In genomic region chr3:38046821-38047220, GRCh38 we compare ENCODE assay signal across 33 cellular contexts.
"Had no signal": no experiment of that assay in that cellular context is flagged by ENCODE, and none has a peak within 500 bp of the region (broad histone marks: within the 10 kb centered on the region; RNA-seq: fewer than 3 reads in every experiment).

No MANE protein-coding gene starts in this region.

- H3K9me3 ChIP-seq: adrenal gland, body of pancreas, breast epithelium had no signal

- FAIRE-seq: astrocyte, TTC549 had no signal

- DNase-seq: activated B cell treated with CpG ODN at 0.5 μM for 24 hours; activated CD4-positive, alpha-beta memory T cell treated with anti-CD3 and anti-CD28 coated beads for 36 hours; activated CD4-positive, alpha-beta T cell treated with anti-CD3 and anti-CD28 coated beads for 4 hours; activated CD4-positive, alpha-beta T cell treated with anti-CD3 and anti-CD28 coated beads, Interleukin-2, amount 10 ng/mL, durations not matched to agents 24 days and 14 days; activated CD4-positive, alpha-beta T cell treated with anti-CD3 and anti-CD28 coated beads, Interleukin-2, amount 50 U/mL, for 1 hour; activated CD4-positive, alpha-beta T cell treated with anti-CD3 and anti-CD28 coated beads, Interleukin-2, amount 50 U/mL, for 4 hours; activated CD4-positive, CD25-positive, alpha-beta regulatory T cell treated with anti-CD3 and anti-CD28 coated beads, Interleukin-2, amount 50 U/mL, for 72 hours; activated CD8-positive, alpha-beta memory T cell treated with anti-CD3 and anti-CD28 coated beads, Interleukin-2, amount 50 U/mL, for 4 hours; activated CD8-positive, alpha-beta T cell treated with anti-CD3 and anti-CD28 coated beads for 36 hours; activated effector memory CD4-positive, alpha-beta T cell treated with anti-CD3 and anti-CD28 coated beads, Interleukin-2, amount 50 U/mL, for 16 hours; activated gamma-delta T cell treated with Interleukin-2 at 50 U/mL for 16 hours; activated naive CD4-positive, alpha-beta T cell; activated naive CD4-positive, alpha-beta T cell treated with anti-CD3 and anti-CD28 coated beads for 36 hours; activated naive CD4-positive, alpha-beta T cell treated with anti-CD3 and anti-CD28 coated beads, Interleukin-2, amount 50 U/mL, for 16 hours; activated naive CD8-positive, alpha-beta T cell treated with anti-CD3 and anti-CD28 coated beads for 36 hours; activated T-cell treated with anti-CD3 and anti-CD28 coated beads for 4 hours; activated T-cell treated with anti-CD3 and anti-CD28 coated beads, Interleukin-2, amount 50 U/mL, for 1 hour; activated T-cell treated with anti-CD3 and anti-CD28 coated beads, Interleukin-2, amount 50 U/mL, for 4 hours; activated T-cell treated with anti-CD3 and anti-CD28 coated beads, Interleukin-2, amount 50 U/mL, for 72 hours; adrenal gland; amniotic stem cell; aorta; body of pancreas; brain microvascular endothelial cell; central memory CD4-positive, alpha-beta T cell; T-helper 2 cell; T-helper 9 cell had no signal

- H3K36me3 ChIP-seq: adrenal gland, brain microvascular endothelial cell, breast epithelium had no signal

- H3K4me1 ChIP-seq: body of pancreas, breast epithelium had no signal

- H3K27ac ChIP-seq: adrenal gland, body of pancreas, brain microvascular endothelial cell, breast epithelium, VCaP had no signal

- ATAC-seq: activated CD8-positive, alpha-beta T cell treated with anti-CD3 and anti-CD28 coated beads for 36 hours; activated naive CD4-positive, alpha-beta T cell treated with anti-CD3 and anti-CD28 coated beads, Interleukin-2, amount 50 U/mL, for 72 hours; activated T-cell treated with anti-CD3 and anti-CD28 coated beads, Interleukin-2, amount 50 U/mL, for 4 hours; activated T-cell treated with anti-CD3 and anti-CD28 coated beads, Interleukin-2, amount 50 U/mL, for 72 hours; activated T-helper 17 cell treated with anti-CD3 and anti-CD28 coated beads, Interleukin-2, amount 50 U/mL, for 72 hours; body of pancreas had no signal

- H3K4me3 ChIP-seq: adrenal gland, body of pancreas, breast epithelium had no signal

- H3K27me3 ChIP-seq: adrenal gland, body of pancreas, brain microvascular endothelial cell, breast epithelium had no signal
